ENCODE assay signal across 8 cellular contexts in genomic region chr16:28291651-28292626, GRCh38. TPM values are rescaled to one million over a fixed set of nuclear protein-coding genes. Genes with fewer than 3 reads are reported as not detected.
DNase-seq lines count a peak whose midpoint lies in the region; ATAC-seq, FAIRE-seq and TF ChIP-seq lines count a peak whose summit lies in the region.

SBK1 (plus strand) TSS chr16:28292525; CDS start chr16:28317392, 24,867 bp downstream.

- DNase-seq in HCEC 1CT, result peak; percentile 37
- DNase-seq in NAMALWA (ENCODE audit: low spot score), result peak; percentile 78
- peak; percentile 47 to 89 (median 78) for DNase-seq in head of caudate nucleus
- peak; percentile 74 to 94 (median 87) for DNase-seq in pancreas
- DNase-seq in tibial artery, result peak; percentile 63 to 69

- TF ChIP-seq CTCF in DOHH2 (IDR thresholded peaks at IDR 0.05; ENCODE audit: low read depth, low read length, poor library complexity, severe bottlenecking), result no peak
- TF ChIP-seq CTCF in pancreas (IDR thresholded peaks at IDR 0.05), result no peak
- TF ChIP-seq CTCF in tibial artery (IDR thresholded peaks at IDR 0.05), result no peak

- H3K4me2 ChIP-seq in DOHH2 (ENCODE audit: low read length), result peak within 1 kb of the TSS; percentile 64

- H3K36me3 Mint-ChIP-seq in activated naive CD4-positive, alpha-beta T cell treated with anti-CD3 and anti-CD28 coated beads, Interleukin-2, amount 50 U/mL, for 24 hours, result no peaks in the 10 kb centered on the region

- H3K9me3 ChIP-seq in DOHH2 (ENCODE audit: control insufficient read depth, insufficient read depth, low read length) (no peaks in the 10 kb centered on the region), pancreas (no peaks in the 10 kb centered on the region), tibial artery (no peaks in the 10 kb centered on the region)

- H3K27me3 ChIP-seq in DOHH2 (ENCODE audit: control insufficient read depth, low read length), result peaks cover 33% of the 10 kb centered on the region
- H3K27me3 ChIP-seq in pancreas, result no peaks in the 10 kb centered on the region
- H3K27me3 ChIP-seq in tibial artery, result peaks cover 0 to 29% of the 10 kb centered on the region in 2 donors

- peak within 1 kb of the TSS; percentile 90 for H3K4me3 Mint-ChIP-seq in activated naive CD4-positive, alpha-beta T cell treated with anti-CD3 and anti-CD28 coated beads, Interleukin-2, amount 50 U/mL, for 24 hours

- H3K4me3 ChIP-seq in DOHH2 (ENCODE audit: low read length) (peak within 1 kb of the TSS; percentile 73), pancreas (peak within 1 kb of the TSS; percentile 49 to 70 (median 60)), tibial artery (peak within 1 kb of the TSS; percentile 49 to 62)

- no peaks in the 10 kb centered on the region for H3K27me3 Mint-ChIP-seq in activated naive CD4-positive, alpha-beta T cell treated with anti-CD3 and anti-CD28 coated beads, Interleukin-2, amount 50 U/mL, for 24 hours

- H3K9me3 Mint-ChIP-seq in activated naive CD4-positive, alpha-beta T cell treated with anti-CD3 and anti-CD28 coated beads, Interleukin-2, amount 50 U/mL, for 24 hours, result no peaks in the 10 kb centered on the region

- peak; percentile 90 for ATAC-seq in SK-N-SH treated with all-trans-retinoic acid at 6 μM for 48 hours
- peak; percentile 92 to 97 (median 96) for ATAC-seq in pancreas

- peaks cover 15% of the 10 kb centered on the region for H3K79me2 ChIP-seq in DOHH2 (ENCODE audit: control insufficient read depth, low read length)

- H3K36me3 ChIP-seq in DOHH2 (ENCODE audit: control insufficient read depth, low read length) (no peaks in the 10 kb centered on the region; the same call in 1 of the 2 replicates), pancreas (no peaks in the 10 kb centered on the region), tibial artery (no peaks in the 10 kb centered on the region)

- no peaks in the 10 kb centered on the region for H3K9me2 ChIP-seq in DOHH2 (replicated peaks; ENCODE audit: control insufficient read depth, low read length)

- H3F3A ChIP-seq in DOHH2 (ENCODE audit: control insufficient read depth, insufficient read depth), result no peaks in the 10 kb centered on the region; the same call in 1 of the 2 replicates

- H3K27ac ChIP-seq in DOHH2 (ENCODE audit: low read depth, low read length) (peak within 1 kb of the TSS; percentile 13; the same call in 1 of the 2 replicates), pancreas (peak within 1 kb of the TSS in 3 of 4 donors; percentile 22 to 72 (median 69)), tibial artery (no peak within 1 kb of the TSS)

- H4K20me1 ChIP-seq in DOHH2 (ENCODE audit: control insufficient read depth, insufficient read depth, low read depth, low read length), result no peaks in the 10 kb centered on the region

- WGBS in pancreas, 2 donors, result 2 to 3% methylated on average over 52 to 88 of the region's 88 CpGs

- H3K4me1 ChIP-seq in DOHH2 (ENCODE audit: control insufficient read depth, low read length) (peaks cover 30% of the 10 kb centered on the region), pancreas (peaks cover 3 to 9% (median 6%) of the 10 kb centered on the region in 3 donors), tibial artery (peaks cover 6 to 16% (median 14%) of the 10 kb centered on the region in 4 donors)

- intact Hi-C loops in head of caudate nucleus (cut with DNase I), result no loop called here
- intact Hi-C loops in pancreas (cut with DNase I), result no loop called here
- intact Hi-C loops in tibial artery (cut with DNase I; ENCODE audit: low total_unique reads), result no loop called here

- H3K4me1 Mint-ChIP-seq in activated naive CD4-positive, alpha-beta T cell treated with anti-CD3 and anti-CD28 coated beads, Interleukin-2, amount 50 U/mL, for 24 hours, result peaks cover 69% of the 10 kb centered on the region

- FAIRE-seq in pancreas (lab: Jason Lieb, UNC), result no peak

- peak within 1 kb of the TSS; percentile 88 for H3K27ac Mint-ChIP-seq in activated naive CD4-positive, alpha-beta T cell treated with anti-CD3 and anti-CD28 coated beads, Interleukin-2, amount 50 U/mL, for 24 hours

TF ChIP-seq in SK-N-SH treated with all-trans-retinoic acid at 6 μM for 48 hours, 23 proteins besides CTCF, POLR2A, EP300 and RAD21:
- TF ChIP-seq ZNF70 (CRISPR knock-in tag; IDR thresholded peaks at IDR 0.05), result no peak; the same call in 1 of the 2 replicates
- TF ChIP-seq PATZ1 (CRISPR knock-in tag; IDR thresholded peaks at IDR 0.05; ENCODE audit: borderline replicate concordance), result no peak
- no peak for TF ChIP-seq ISL1 (CRISPR knock-in tag; IDR thresholded peaks at IDR 0.05)
- TF ChIP-seq ZNF8 (CRISPR knock-in tag; IDR thresholded peaks at IDR 0.05), result no peak
- no peak for TF ChIP-seq RARB (CRISPR knock-in tag; IDR thresholded peaks at IDR 0.05)
- no peak for TF ChIP-seq TCF4 (CRISPR knock-in tag; IDR thresholded peaks at IDR 0.05; ENCODE audit: borderline replicate concordance)
- no peak for TF ChIP-seq ZC3H10 (CRISPR knock-in tag; IDR thresholded peaks at IDR 0.05)
TF ChIP-seq in SK-N-SH treated with all-trans-retinoic acid at 6 μM for 48 hours: peak in this region for 0.

RNA-seq across cellular contexts. Expression of gene SBK1, which starts in this region (rescaled TPM):
- total RNA-seq in pancreas, result 1 to 10 TPM; 1.3 to 4.0 (median 1.6) TPM
- 1 to 10 TPM in 1 of 2 donors, under 1 TPM in 1; 0.96 to 1.4 TPM for polyA plus RNA-seq in pancreas

Comparison
In these comparisons a context has a peak if more than half of its experiments do, and no peak if none do; other contexts are left out.
1. H3K27ac ChIP-seq: peak in DOHH2 (single experiment) and pancreas (3 of 4); none in tibial artery (0 of 2).
2. DNase-seq: peak in every context shown above with its lines; median percentile 87 in pancreas; 78 in NAMALWA; 78 in head of caudate nucleus; 66 in tibial artery; 37 in HCEC 1CT.
3. Peak in every context shown above with its lines, with median percentiles within 50 percentile points of each other: H3K4me3 ChIP-seq.